ENCODE assay signal across 9 cellular contexts in the genomic region with DNA sequence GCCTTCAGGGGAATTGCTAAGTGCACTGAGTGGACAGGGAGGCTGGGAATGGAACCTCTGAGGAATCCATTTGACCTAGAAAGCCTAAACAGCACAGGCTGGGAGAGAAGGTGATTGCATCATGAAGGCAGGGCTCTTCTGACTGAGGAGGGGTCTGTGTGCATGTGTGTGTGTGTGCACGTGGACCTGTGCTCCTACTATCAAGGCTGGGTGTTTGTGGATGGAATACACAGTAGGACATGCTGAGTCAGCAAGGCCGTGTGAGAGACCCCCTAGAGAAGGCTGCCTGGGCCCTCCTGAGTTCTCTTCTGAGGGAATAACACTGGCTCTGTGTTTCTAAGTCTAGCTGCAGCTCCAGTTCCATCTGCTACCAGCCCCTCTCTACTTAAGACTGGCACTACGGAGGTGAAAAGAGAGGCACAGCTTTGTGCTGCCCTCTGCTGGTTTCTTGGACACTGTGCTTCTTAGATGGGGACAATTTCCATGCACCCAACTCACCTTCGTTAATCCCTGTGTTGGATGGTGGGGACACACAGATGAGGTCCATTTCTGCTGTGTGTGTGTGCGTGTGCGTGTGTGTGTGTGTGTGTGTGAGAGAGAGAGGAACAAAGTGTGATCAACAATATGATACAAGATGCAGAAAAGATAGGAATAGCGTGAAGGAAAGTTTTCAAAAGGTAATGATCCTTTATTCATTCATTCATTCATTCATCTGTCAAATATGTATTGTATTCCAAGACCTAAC. TPM values are rescaled to one million over a fixed set of nuclear protein-coding genes. Genes with fewer than 3 reads are reported as not detected.
DNase-seq lines count a peak whose midpoint lies in the region; ATAC-seq and TF ChIP-seq lines count a peak whose summit lies in the region.
"Had no signal": no experiment of that assay in that cellular context is flagged by ENCODE, and none has a peak within 500 bp of the region (broad histone marks: within the 10 kb centered on the region; RNA-seq: fewer than 3 reads in every experiment).

No MANE protein-coding gene starts in this region.

- no peak overlapping the region for H3K27ac ChIP-seq in 22Rv1
- H3K27ac ChIP-seq: BLaER1 treated with 17β-estradiol and CSF1 and Interleukin-3, amounts not matched to agents 10 nM and 100 nM had no signal

- peak; percentile 90 for TF ChIP-seq CTCF in 22Rv1 (IDR thresholded peaks at IDR 0.05)
- TF ChIP-seq CTCF in WI38 (IDR thresholded peaks at IDR 0.05; ENCODE audit: low read depth, low read length): peak; percentile 78
- TF ChIP-seq CTCF in cardiac fibroblast (IDR thresholded peaks at IDR 0.05; ENCODE audit: low read depth, low read length): peak; percentile 86

- TF ChIP-seq POLR2A in GM18505 (IDR thresholded peaks at IDR 0.05; ENCODE audit: borderline replicate concordance, extremely low read depth, insufficient read depth, insufficient read length): no peak

- intact Hi-C loops in left colon (cut with DNase I, micrococcal nuclease): loop anchor here in 1 of 2 donors (5.0 kb wide), 2 partner anchors 103 to 188 kb away; a partner anchor contains a TSS

- peak; percentile 71 for ATAC-seq in GM18505 (IDR thresholded peaks at IDR 0.05; ENCODE audit: unreplicated experiment)
- peak; percentile 80 for ATAC-seq in HG03196 (IDR thresholded peaks at IDR 0.05; ENCODE audit: unreplicated experiment)
- ATAC-seq in left colon: peak; percentile 95

- H3K4me3 ChIP-seq in WI38 (ENCODE audit: low read depth, low read length) (no peak overlapping the region), cardiac fibroblast (replicated peaks in 1 of 2; ENCODE audit: low read depth in 2 of 2, low read length in 2 of 2) (no peak overlapping the region)
- H3K4me3 ChIP-seq: BLaER1 treated with 17β-estradiol and CSF1 and Interleukin-3, amounts not matched to agents 10 nM and 100 nM had no signal

- DNase-seq in NCI-H226 (peak; percentile 37), cardiac fibroblast (ENCODE audit: low read depth in 2 of 2) (peak; percentile 89 to 91), left colon (peak; percentile 55 to 78)
- DNase-seq in stimulated activated CD4-positive, alpha-beta T cell treated with anti-CD3 and anti-CD28 coated beads, Interleukin-2, amount 100 ng/mL, for 48 hours: peak; percentile 55 to 62

RNA-seq across cellular contexts. Expression of gene EFCAB14, which starts 6.2 kb away (rescaled TPM):
- 100 to 1,000 TPM; 114 to 138 TPM for total RNA-seq in left colon

RNA-seq across cellular contexts. Expression of gene TEX38, which starts 53.5 kb away (rescaled TPM):
- not detected for total RNA-seq in left colon

RNA-seq across cellular contexts. Expression of gene ATPAF1, which starts 57.0 kb away (rescaled TPM):
- total RNA-seq in left colon: 10 to 100 TPM; 52.2 to 53.0 TPM

Comparison
In these comparisons a context has a peak if more than half of its experiments do, and no peak if none do; other contexts are left out.
1. DNase-seq: peak in every context shown above with its lines; median percentile 90 in cardiac fibroblast; 66 in left colon; 58 in stimulated activated CD4-positive, alpha-beta T cell treated with anti-CD3 and anti-CD28 coated beads, Interleukin-2, amount 100 ng/mL, for 48 hours; 37 in NCI-H226.